ENCODE assay signal across 9 cellular contexts in the genomic region with DNA sequence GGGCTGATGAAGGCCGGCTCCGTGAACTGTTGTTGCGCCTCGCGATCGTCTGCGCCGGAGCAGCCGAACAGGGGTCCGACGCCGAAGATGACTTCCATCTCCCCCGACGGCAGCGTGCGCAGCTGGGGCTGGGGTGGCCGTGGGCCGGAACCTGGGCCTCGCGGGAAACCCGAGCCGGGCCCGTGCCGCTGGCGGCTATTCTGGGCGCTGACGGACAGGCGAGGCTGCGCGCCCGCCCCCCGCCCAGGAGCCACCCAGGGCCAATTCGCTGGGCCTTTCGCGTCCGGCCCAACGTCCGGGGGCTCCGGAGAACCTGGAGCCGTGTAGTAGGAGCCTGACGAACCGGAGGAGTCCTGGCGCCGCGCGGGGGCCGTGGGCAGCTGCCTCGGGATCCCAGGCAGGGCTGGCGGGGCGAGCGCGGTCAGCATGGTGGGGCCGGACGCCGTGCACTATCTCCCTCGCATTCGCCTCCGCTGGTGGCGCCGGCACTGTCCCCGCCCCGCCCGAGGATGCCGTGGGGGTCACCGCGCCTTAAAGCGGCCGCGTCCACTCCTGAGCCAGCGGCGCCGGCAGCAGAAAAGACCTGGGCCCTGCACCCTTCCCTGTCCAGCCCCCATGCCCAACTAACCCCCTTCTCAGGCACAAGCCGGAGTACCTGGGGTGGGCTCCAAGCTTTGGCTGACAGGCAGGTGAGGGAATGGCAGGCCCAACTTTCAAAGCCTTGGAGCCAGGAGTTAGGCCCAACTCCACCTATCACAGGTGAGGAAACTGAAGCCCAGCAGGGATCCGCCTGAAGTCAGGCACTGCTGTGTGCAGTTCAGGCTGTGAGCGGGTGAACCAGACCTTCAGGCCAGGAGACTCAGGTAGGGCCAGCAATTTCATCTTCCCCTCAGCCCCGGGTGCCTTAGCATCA. TPM values are rescaled to one million over a fixed set of nuclear protein-coding genes. Genes with fewer than 3 reads are reported as not detected.
DNase-seq lines count a peak whose midpoint lies in the region; ATAC-seq and TF ChIP-seq lines count a peak whose summit lies in the region.
"Had no signal": no experiment of that assay in that cellular context is flagged by ENCODE, and none has a peak within 500 bp of the region (broad histone marks: within the 10 kb centered on the region; RNA-seq: fewer than 3 reads in every experiment).

TSS of gene PROB1 (minus strand) at position 451 of the 913 bp plus-strand sequence. CDS start at position 428, 23 bp downstream.

- no peak within 1 kb of the TSS for H2BK5ac ChIP-seq in mesendoderm (ENCODE audit: low read length)

- no peak within 1 kb of the TSS for H4K5ac ChIP-seq in mesendoderm (ENCODE audit: low read length)

- TF ChIP-seq EP300 in transverse colon (IDR thresholded peaks at IDR 0.05; ENCODE audit: low read depth) = no peak

- peaks cover 4% of the 10 kb centered on the region for H3K36me3 Mint-ChIP-seq in activated T-cell treated with anti-CD3 and anti-CD28 coated beads, Interleukin-2, amount 50 U/mL, for 4 hours (ENCODE audit: insufficient read depth)

- ATAC-seq in activated T-cell treated with anti-CD3 and anti-CD28 coated beads, Interleukin-2, amount 50 U/mL, for 4 hours = no peak
- no peak for ATAC-seq in GM21381 (IDR thresholded peaks at IDR 0.05; ENCODE audit: unreplicated experiment)

- peak within 1 kb of the TSS; percentile 16 for H3K4me2 ChIP-seq in mesendoderm (ENCODE audit: low read length)

- no peak within 1 kb of the TSS for H3K27ac ChIP-seq in colonic mucosa
- peak within 1 kb of the TSS; percentile 18 for H3K27ac ChIP-seq in mesendoderm (ENCODE audit: low read depth, low read length)
- H3K27ac ChIP-seq in transverse colon = peak within 1 kb of the TSS in 3 of 4 donors; percentile 0 to 37 (median 8)

- WGBS in mesendoderm (ENCODE audit: extremely low coverage, insufficient coverage, low lambda C conversion rate) = no CpG with 5 or more reads among the region's 76 CpGs
- 62% methylated on average over 41 of the region's 76 CpGs; no CpG with 5 or more reads in 1 of the 2 donors for WGBS in transverse colon (ENCODE audit: low coverage in 1 of 2), 2 donors

- peaks cover 33% of the 10 kb centered on the region for H3K4me1 Mint-ChIP-seq in activated T-cell treated with anti-CD3 and anti-CD28 coated beads, Interleukin-2, amount 50 U/mL, for 4 hours (ENCODE audit: low read depth)

- H2BK120ac ChIP-seq in mesendoderm (ENCODE audit: low read depth, low read length) = peak within 1 kb of the TSS; percentile 0

- DNase-seq in activated T-cell treated with anti-CD3 and anti-CD28 coated beads, Interleukin-2, amount 50 U/mL, for 4 hours = no peak
- no peak for DNase-seq in activated T-cell treated with anti-CD3 and anti-CD28 coated beads, Interleukin-2, amount 50 U/mL, for 1 hour
- DNase-seq in colonic mucosa = no peak
- DNase-seq in mesendoderm = peak; percentile 43
- no peak for DNase-seq in transverse colon
- DNase-seq in NOMO-1 treated with DMSO at 0.1 percent for 48 hours (lab: John Stamatoyannopoulos, UW; ENCODE audit: unreplicated experiment) = no peak
- DNase-seq in SHP77 treated with DMSO at 0.1 percent for 48 hours (lab: John Stamatoyannopoulos, UW) = no peak
- DNase-seq: midbrain had no signal

- intact Hi-C loops in colonic mucosa (cut with DNase I) (loop anchor here (5.0 to 10.0 kb wide), 2 partner anchors 53 to 100 kb away; partner anchors contain the start of genes MATR3 and PAIP2), transverse colon (cut with DNase I; ENCODE audit: low total_unique reads) (no loop called here)

- H2AK5ac ChIP-seq in mesendoderm (ENCODE audit: low read length) = no peak within 1 kb of the TSS

- peak within 1 kb of the TSS; percentile 68 for H3K23ac ChIP-seq in mesendoderm (ENCODE audit: low read length)

- no peaks in the 10 kb centered on the region for H3K79me2 ChIP-seq in mesendoderm (ENCODE audit: control insufficient read depth, insufficient read depth, low read length)

- in situ Hi-C loops in transverse colon (cut with MboI; ENCODE audit: low pct_ligation_motif_present in 1 of 4, low pct_unique_long_range_greater_than_20kb in 1 of 4, low sequenced_read_pairs in 3 of 4) = no loop called here

- peak within 1 kb of the TSS; percentile 51 to 52 for H3K9ac ChIP-seq in colonic mucosa (ENCODE audit: low read depth in 2 of 2, low read length in 2 of 2)
- H3K9ac ChIP-seq in mesendoderm (ENCODE audit: low read length) = peak within 1 kb of the TSS; percentile 81

- H3K4me3 Mint-ChIP-seq in activated T-cell treated with anti-CD3 and anti-CD28 coated beads, Interleukin-2, amount 50 U/mL, for 4 hours = peak within 1 kb of the TSS; percentile 89

- TF ChIP-seq CTCF in colonic mucosa (IDR thresholded peaks at IDR 0.05) (no peak), transverse colon (IDR thresholded peaks at IDR 0.05) (no peak)

- peak within 1 kb of the TSS; percentile 25 for H3K18ac ChIP-seq in mesendoderm (ENCODE audit: low read length)

- H3K4me1 ChIP-seq in colonic mucosa (peaks cover 13% of the 10 kb centered on the region), mesendoderm (ENCODE audit: control insufficient read depth, low read depth, low read length) (peaks cover 8% of the 10 kb centered on the region), transverse colon (peaks cover 0 to 44% (median 37%) of the 10 kb centered on the region in 4 donors)

- peak within 1 kb of the TSS; percentile 70 for H3K56ac ChIP-seq in mesendoderm (ENCODE audit: low read length)

- H2BK15ac ChIP-seq in mesendoderm (replicated peaks; ENCODE audit: low read depth) = no peak within 1 kb of the TSS

- H3K27me3 ChIP-seq in colonic mucosa = peaks cover 6% of the 10 kb centered on the region
- H3K27me3 ChIP-seq in mesendoderm (ENCODE audit: insufficient read depth, low read length, poor library complexity) = peaks cover 3% of the 10 kb centered on the region
- peaks cover 21% of the 10 kb centered on the region for H3K27me3 ChIP-seq in transverse colon

- H4K8ac ChIP-seq in mesendoderm (ENCODE audit: low read depth, low read length) = no peak within 1 kb of the TSS

- H3K36me3 ChIP-seq in colonic mucosa = no peaks in the 10 kb centered on the region
- no peaks in the 10 kb centered on the region for H3K36me3 ChIP-seq in mesendoderm (ENCODE audit: control insufficient read depth, insufficient read depth, low read length)
- no peaks in the 10 kb centered on the region for H3K36me3 ChIP-seq in transverse colon

- H3K4ac ChIP-seq in mesendoderm (ENCODE audit: low read depth, low read length) = peak within 1 kb of the TSS; percentile 64

- H3K4me3 ChIP-seq in colonic mucosa (peak within 1 kb of the TSS; percentile 53), mesendoderm (ENCODE audit: low read length) (peak within 1 kb of the TSS; percentile 39), transverse colon (peak within 1 kb of the TSS; percentile 4 to 61 (median 36))

- no peaks in the 10 kb centered on the region for H3K9me3 Mint-ChIP-seq in activated T-cell treated with anti-CD3 and anti-CD28 coated beads, Interleukin-2, amount 50 U/mL, for 4 hours

- H3K9me3 ChIP-seq in colonic mucosa = no peaks in the 10 kb centered on the region
- H3K9me3 ChIP-seq in transverse colon = no peaks in the 10 kb centered on the region

- no peaks in the 10 kb centered on the region for H3K27me3 Mint-ChIP-seq in activated T-cell treated with anti-CD3 and anti-CD28 coated beads, Interleukin-2, amount 50 U/mL, for 4 hours (ENCODE audit: low read depth)

- TF ChIP-seq POLR2A in transverse colon (IDR thresholded peaks at IDR 0.05) = no peak

- H3K79me1 ChIP-seq in mesendoderm (ENCODE audit: low read length) = no peaks in the 10 kb centered on the region

RNA-seq across cellular contexts. Expression of gene PROB1, which starts in this region (rescaled TPM):
- 1 to 10 TPM; 2.2 to 4.8 (median 4.1) TPM for total RNA-seq in activated T-cell treated with anti-CD3 and anti-CD28 coated beads, Interleukin-2, amount 50 U/mL, for 4 hours
- under 1 TPM; 0.48 to 0.96 TPM for total RNA-seq in colonic mucosa
- 1.1 TPM for polyA plus RNA-seq in mesendoderm (2013, experiment 1 of 2)
- 1.1 TPM for polyA plus RNA-seq in mesendoderm (2013, experiment 2 of 2)
- total RNA-seq in transverse colon = 1 to 10 TPM in 1 of 4 donors, under 1 TPM in 2, not detected in 1; 0.55 to 1.1 (median 0.60) TPM
